ENCODE assay signal across 25 cellular contexts in genomic region chr2:190940451-190940850, GRCh38. TPM values are rescaled to one million over a fixed set of nuclear protein-coding genes. Genes with fewer than 3 reads are reported as not detected.
DNase-seq lines count a peak whose midpoint lies in the region; ATAC-seq, FAIRE-seq and TF ChIP-seq lines count a peak whose summit lies in the region.
"Had no signal": no experiment of that assay in that cellular context is flagged by ENCODE, and none has a peak within 500 bp of the region (broad histone marks: within the 10 kb centered on the region; RNA-seq: fewer than 3 reads in every experiment).

No MANE protein-coding gene starts in this region.

- H2AFZ ChIP-seq in endothelial cell of umbilical vein (ENCODE audit: low read depth, low read length): no peak overlapping the region

- H3K27me3 ChIP-seq in right cardiac atrium (ENCODE audit: control insufficient read depth, insufficient read depth) (no peaks in the 10 kb centered on the region), endothelial cell of umbilical vein (ENCODE audit: control insufficient read depth in 2 of 2, insufficient read depth in 2 of 2, low read length in 2 of 2) (no peaks in the 10 kb centered on the region), thyroid gland (no peaks in the 10 kb centered on the region), A673 (replicated peaks; ENCODE audit: insufficient read depth, low read depth, low read length, poor library complexity) (no peaks in the 10 kb centered on the region)
- H3K27me3 ChIP-seq: breast epithelium, foreskin keratinocyte, heart left ventricle had no signal

- no peaks in the 10 kb centered on the region for H4K20me1 ChIP-seq in endothelial cell of umbilical vein (replicated peaks; ENCODE audit: control insufficient read depth, extremely low read depth, insufficient read depth, low read length)

- POLR2A ChIA-PET in endothelial cell of umbilical vein (lab: Charles Lee): no interaction called here
- POLR2A ChIA-PET in A673 (lab: Charles Lee; ENCODE audit: low non-redundant PET): no interaction called here

- H3K4me1 ChIP-seq in right cardiac atrium (ENCODE audit: control insufficient read depth, insufficient read depth, low read length) (no peaks in the 10 kb centered on the region), endothelial cell of umbilical vein (ENCODE audit: control insufficient read depth, extremely low read depth, insufficient read depth, low read length) (peaks cover 2% of the 10 kb centered on the region), thyroid gland (peaks cover 29% of the 10 kb centered on the region in 2 donors), A673 (ENCODE audit: insufficient read depth, low read length, poor library complexity, severe bottlenecking) (peaks cover 25% of the 10 kb centered on the region)
- H3K4me1 ChIP-seq: foreskin keratinocyte had no signal

- H3K9me3 ChIP-seq in right cardiac atrium (ENCODE audit: control insufficient read depth, low read length): no peaks in the 10 kb centered on the region
- H3K9me3 ChIP-seq in endothelial cell of umbilical vein (replicated peaks; ENCODE audit: control insufficient read depth, insufficient read depth, low read length): no peaks in the 10 kb centered on the region
- no peaks in the 10 kb centered on the region for H3K9me3 ChIP-seq in thyroid gland
- no peaks in the 10 kb centered on the region for H3K9me3 ChIP-seq in A673 (ENCODE audit: low read depth, low read length, poor library complexity, severe bottlenecking)
- H3K9me3 ChIP-seq: breast epithelium, heart left ventricle, SK-N-SH had no signal

- dilution Hi-C loops in endothelial cell of umbilical vein (cut with MboI; ENCODE audit: extremely low pct_ligation_motif_present, low sequenced_read_pairs): no loop called here

- H3K4me3 ChIP-seq in right cardiac atrium (ENCODE audit: low read length) (no peak overlapping the region), endothelial cell of umbilical vein (replicated peaks in 1 of 3; ENCODE audit: insufficient read depth in 1 of 3, low read depth in 1 of 3, low read length in 3 of 3) (no peak overlapping the region), thyroid gland (replicated peaks in 1 of 3) (no peak overlapping the region), A673 (ENCODE audit: low read depth, low read length, poor library complexity, severe bottlenecking) (no peak overlapping the region)
- H3K4me3 ChIP-seq: breast epithelium, heart left ventricle, lung, skin epidermis had no signal

- no peak overlapping the region for H3K9ac ChIP-seq in endothelial cell of umbilical vein (replicated peaks; ENCODE audit: extremely low read depth, insufficient read depth, low read length)
- H3K9ac ChIP-seq: SK-N-SH had no signal

- peaks cover 0 to 6% of the 10 kb centered on the region in 2 experiments for H3K36me3 ChIP-seq in endothelial cell of umbilical vein (ENCODE audit: control insufficient read depth in 2 of 2, extremely low read depth in 1 of 2, insufficient read depth in 2 of 2, low read length in 2 of 2)
- no peaks in the 10 kb centered on the region for H3K36me3 ChIP-seq in thyroid gland
- H3K36me3 ChIP-seq in A673 (ENCODE audit: insufficient read depth, low read length, poor library complexity, severe bottlenecking): no peaks in the 10 kb centered on the region
- H3K36me3 ChIP-seq: breast epithelium had no signal

- FAIRE-seq in endothelial cell of umbilical vein (lab: Jason Lieb, UNC): no peak

- BruUV-seq in endothelial cell of umbilical vein (replicated peaks; lab: Mats Ljungman, UMichigan): no TSS peak
- BruUV-seq in A673 (replicated peaks; lab: Mats Ljungman, UMichigan): no TSS peak

- intact Hi-C loops in Right ventricle myocardium superior (cut with DNase I): no loop called here
- intact Hi-C loops in right cardiac atrium (cut with DNase I): no loop called here
- intact Hi-C loops in endothelial cell of umbilical vein (cut with micrococcal nuclease): no loop called here
- intact Hi-C loops in thyroid gland (cut with DNase I): no loop called here
- intact Hi-C loops in A673 (cut with micrococcal nuclease; ENCODE audit: unreplicated experiment): no loop called here

- CTCF ChIA-PET in endothelial cell of umbilical vein (lab: Charles Lee) (interaction anchor here (1.4 kb wide), 1 partner anchor 28 kb away, joined by 3 read pairs; no protein-coding TSS in a partner anchor), A673 (lab: Charles Lee) (no interaction called here)

- TF ChIP-seq CTCF in endothelial cell of umbilical vein (IDR thresholded peaks at IDR 0.05; ENCODE audit: extremely low read depth in 1 of 2, insufficient read depth in 1 of 2, low read depth in 1 of 2, low read length in 2 of 2) (no peak), thyroid gland (IDR thresholded peaks at IDR 0.05) (no peak), A673 (conservative IDR thresholded peaks at IDR 0.05; ENCODE audit: low read depth, low read length) (no peak)

- DNase-seq in Right ventricle myocardium superior (no peak), right cardiac atrium (no peak), endothelial cell of umbilical vein (ENCODE audit: low read depth, low spot score) (peak; percentile 82), myocyte (ENCODE audit: low read depth) (peak; percentile 35), thyroid gland (no peak), iPS-NIHi7 (ENCODE audit: extremely low spot score) (no peak), A673 (ENCODE audit: low spot score) (no peak)
- DNase-seq: 8988T; activated CD4-positive, alpha-beta memory T cell treated with anti-CD3 and anti-CD28 coated beads for 36 hours; activated CD4-positive, CD25-positive, alpha-beta regulatory T cell treated with anti-CD3 and anti-CD28 coated beads, Interleukin-2, amount 50 U/mL, for 72 hours; activated naive CD4-positive, alpha-beta T cell treated with anti-CD3 and anti-CD28 coated beads for 36 hours; DMS79; foreskin keratinocyte; heart left ventricle; naive thymus-derived CD8-positive, alpha-beta T cell; NCI-H1694; occipital lobe; SK-N-SH; stimulated activated naive CD4-positive, alpha-beta T cell; T-helper 2 cell had no signal

- no peaks in the 10 kb centered on the region for H3K79me2 ChIP-seq in endothelial cell of umbilical vein (ENCODE audit: control insufficient read depth, insufficient read depth, low read length)

- ATAC-seq in Right ventricle myocardium superior (ENCODE audit: poor library complexity) (peak; percentile 41), right cardiac atrium (no peak), SK-N-SH treated with all-trans-retinoic acid at 6 μM for 48 hours (no peak)
- ATAC-seq: foreskin keratinocyte; heart left ventricle; naive thymus-derived CD8-positive, alpha-beta T cell had no signal

- TF ChIP-seq POLR2A in endothelial cell of umbilical vein (IDR thresholded peaks at IDR 0.05; ENCODE audit: low read depth, low read length): no peak
- TF ChIP-seq POLR2A in thyroid gland (IDR thresholded peaks at IDR 0.05): no peak

- no peak overlapping the region for H3K4me2 ChIP-seq in endothelial cell of umbilical vein (ENCODE audit: insufficient read depth, low read length)
- H3K4me2 ChIP-seq: SK-N-SH had no signal

- 41% methylated on average over 1 of the region's 1 CpG for WGBS in right cardiac atrium
- WGBS in thyroid gland, 2 donors: 39 to 50% methylated on average over 1 of the region's 1 CpG

- no peaks in the 10 kb centered on the region for H3K9me1 ChIP-seq in endothelial cell of umbilical vein (replicated peaks; ENCODE audit: control insufficient read depth, extremely low read depth, insufficient read depth, low read length)

- H3K27ac ChIP-seq in right cardiac atrium (ENCODE audit: low read length) (no peak overlapping the region), endothelial cell of umbilical vein (ENCODE audit: insufficient read depth, low read depth, low read length) (no peak overlapping the region), thyroid gland (peak overlapping the region in 2 of 3 donors; percentile 4 to 59), A673 (ENCODE audit: low read depth, low read length, poor library complexity, severe bottlenecking) (no peak overlapping the region)
- H3K27ac ChIP-seq: foreskin keratinocyte, heart left ventricle, RWPE1, skin epidermis had no signal

TF ChIP-seq in endothelial cell of umbilical vein, 7 proteins besides CTCF, POLR2A, EP300 and RAD21:
- TF ChIP-seq FOS (IDR thresholded peaks at IDR 0.05; ENCODE audit: borderline replicate concordance, insufficient read depth, low read length) (no peak), JUN (IDR thresholded peaks at IDR 0.05; ENCODE audit: borderline replicate concordance, insufficient read depth, insufficient read length, low read depth) (no peak)

TF ChIP-seq in SK-N-SH treated with all-trans-retinoic acid at 6 μM for 48 hours, 23 proteins besides CTCF, POLR2A, EP300 and RAD21 (continues in another document):
- no peak for TF ChIP-seq ZFP3 (CRISPR knock-in tag; IDR thresholded peaks at IDR 0.05)
- no peak for TF ChIP-seq ZNF565 (CRISPR knock-in tag; conservative IDR thresholded peaks at IDR 0.05; ENCODE audit: low read depth)
- no peak for TF ChIP-seq CSDC2 (CRISPR knock-in tag; IDR thresholded peaks at IDR 0.05)
- no peak for TF ChIP-seq ARNTL (CRISPR knock-in tag; IDR thresholded peaks at IDR 0.05; ENCODE audit: borderline replicate concordance, low read depth)
- TF ChIP-seq ISL1 (CRISPR knock-in tag; IDR thresholded peaks at IDR 0.05): no peak
- no peak for TF ChIP-seq GLIS3 (CRISPR knock-in tag; IDR thresholded peaks at IDR 0.05)
- no peak for TF ChIP-seq SNAI2 (CRISPR knock-in tag; IDR thresholded peaks at IDR 0.05)

RNA-seq across cellular contexts. Expression of gene GLS, which starts 59.8 kb away (rescaled TPM):
- total RNA-seq in Right ventricle myocardium superior (52.3 TPM), right cardiac atrium (100 to 1,000 TPM in 1 of 4 donors, 10 to 100 TPM in 3; 79.8 to 106 (median 91.5) TPM), endothelial cell of umbilical vein (181 and 183 TPM in 2 replicates), myocyte (229 and 252 TPM in 2 replicates), thyroid gland (100 to 1,000 TPM; 175 to 274 (median 197) TPM), A673 (2021) (99.5 and 116 TPM in 2 replicates)
- polyA plus RNA-seq in right cardiac atrium (33.4 TPM), endothelial cell of umbilical vein (36.1 and 49.0 TPM in 2 replicates)
- polyA plus RNA-seq in endothelial cell of umbilical vein (2011; cell fraction: cytosol; rRNA removed): 24.0 and 30.2 TPM in 2 replicates
- 222 and 298 TPM in 2 replicates for polyA plus RNA-seq in endothelial cell of umbilical vein (2011; cell fraction: nucleus; rRNA removed)
- 138 and 142 TPM in 2 replicates for polyA plus RNA-seq in endothelial cell of umbilical vein (2012)
- polyA minus RNA-seq in endothelial cell of umbilical vein: 351 and 395 TPM in 2 replicates
- polyA minus RNA-seq in endothelial cell of umbilical vein (2011; cell fraction: cytosol; rRNA and poly(A)+ RNA removed): 22.2 TPM
- 496 and 601 TPM in 2 replicates for polyA minus RNA-seq in endothelial cell of umbilical vein (2011; cell fraction: nucleus; rRNA and poly(A)+ RNA removed)
- polyA plus RNA-seq in myocyte (2012): 210 TPM

Comparison
In these comparisons a context has a peak if more than half of its experiments do, and no peak if none do; other contexts are left out.
1. DNase-seq: peak in endothelial cell of umbilical vein (single experiment) and myocyte (single experiment); none in Right ventricle myocardium superior (single experiment), right cardiac atrium (0 of 3), thyroid gland (0 of 2), iPS-NIHi7 (single experiment) and A673 (single experiment).
2. H3K27ac ChIP-seq: peak in thyroid gland (2 of 3); none in right cardiac atrium (single experiment), endothelial cell of umbilical vein (single experiment) and A673 (single experiment).